15 cellular contexts compared by ENCODE assay signal in genomic region chr3:118818386-118818785, GRCh38.
A peak's percentile ranks its signal among the peaks of the same experiment; 100 is the strongest.
DNase-seq lines count a peak whose midpoint lies in the region; ATAC-seq, FAIRE-seq and TF ChIP-seq lines count a peak whose summit lies in the region.
"Had no signal": no experiment of that assay in that cellular context is flagged by ENCODE, and none has a peak within 500 bp of the region (broad histone marks: within the 10 kb centered on the region; RNA-seq: fewer than 3 reads in every experiment).

No MANE protein-coding gene starts in this region.

- H3K4me3 Mint-ChIP-seq in stimulated activated naive B cell treated with anti-CD40 and anti-IgM and Interleukin-4, amounts not matched to agents 10 μg/mL and 1 μg/mL and 100 μg/mL, for 72 hours = no peak overlapping the region
- H3K4me3 Mint-ChIP-seq: endodermal cell, IgD-negative memory B cell had no signal

- H2BK120ac ChIP-seq in mesenchymal stem cell (ENCODE audit: low read depth, low read length) = no peak overlapping the region

- H3K27ac ChIP-seq in Karpas-422 (ENCODE audit: low read length) = no peak overlapping the region
- H3K27ac ChIP-seq in mesenchymal stem cell (ENCODE audit: low read length, poor library complexity, severe bottlenecking) = no peak overlapping the region
- H3K27ac ChIP-seq: BLaER1 treated with 17β-estradiol and CSF1 and Interleukin-3, amounts not matched to agents 10 nM and 100 nM; SK-N-MC; suprapubic skin; VCaP had no signal

- WGBS in mesenchymal stem cell = 57% methylated on average over 2 of the region's 2 CpGs

- H3K4me1 ChIP-seq in Karpas-422 (ENCODE audit: low read length) = peaks cover 47% of the 10 kb centered on the region
- no peaks in the 10 kb centered on the region for H3K4me1 ChIP-seq in mesenchymal stem cell (ENCODE audit: control insufficient read depth, insufficient read depth, low read depth, low read length)

- no peak overlapping the region for H4K8ac ChIP-seq in mesenchymal stem cell (ENCODE audit: low read length)

- no peak overlapping the region for H2BK5ac ChIP-seq in mesenchymal stem cell (ENCODE audit: low read depth, low read length, poor library complexity, severe bottlenecking)

- ATAC-seq in stimulated activated naive B cell treated with anti-CD40 and anti-IgM and Interleukin-4, amounts not matched to agents 10 μg/mL and 1 μg/mL and 100 μg/mL, for 72 hours (replicated peaks) = no peak

- H3K79me2 ChIP-seq in Karpas-422 (ENCODE audit: low read length) = no peaks in the 10 kb centered on the region

- H3K27ac Mint-ChIP-seq in stimulated activated naive B cell treated with anti-CD40 and anti-IgM and Interleukin-4, amounts not matched to agents 10 μg/mL and 1 μg/mL and 100 μg/mL, for 72 hours = no peak overlapping the region
- H3K27ac Mint-ChIP-seq: endodermal cell had no signal

- peaks cover 0 to 11% of the 10 kb centered on the region in 2 donors for H3K27me3 Mint-ChIP-seq in stimulated activated naive B cell treated with anti-CD40 and anti-IgM and Interleukin-4, amounts not matched to agents 10 μg/mL and 1 μg/mL and 100 μg/mL, for 72 hours

- H3K4me2 ChIP-seq in Karpas-422 (ENCODE audit: low read depth, low read length, poor library complexity, severe bottlenecking) (no peak overlapping the region), mesenchymal stem cell (ENCODE audit: low read length, poor library complexity, severe bottlenecking) (no peak overlapping the region)
- H3K4me2 ChIP-seq: BLaER1 treated with 17β-estradiol and CSF1 and Interleukin-3, amounts not matched to agents 10 nM and 100 nM had no signal

- no peaks in the 10 kb centered on the region for H3K9me3 Mint-ChIP-seq in stimulated activated naive B cell treated with anti-CD40 and anti-IgM and Interleukin-4, amounts not matched to agents 10 μg/mL and 1 μg/mL and 100 μg/mL, for 72 hours
- H3K9me3 Mint-ChIP-seq: endodermal cell, IgD-negative memory B cell had no signal

- peaks cover 0 to 1% of the 10 kb centered on the region in 2 donors for H3K4me1 Mint-ChIP-seq in stimulated activated naive B cell treated with anti-CD40 and anti-IgM and Interleukin-4, amounts not matched to agents 10 μg/mL and 1 μg/mL and 100 μg/mL, for 72 hours
- H3K4me1 Mint-ChIP-seq: IgD-negative memory B cell had no signal

- DNase-seq in AG10803 (ENCODE audit: low read depth) (peak; percentile 79), Karpas-422 (no peak), choroid plexus epithelial cell (ENCODE audit: low read depth) (peak; percentile 27), mesenchymal stem cell (peak; percentile 45), frontal cortex (ENCODE audit: low spot score in 2 of 2) (no peak), C1 segment of cervical spinal cord (lab: John Stamatoyannopoulos, UW) (no peak)
- no peak for DNase-seq in activated CD4-positive, alpha-beta T cell treated with anti-CD3 and anti-CD28 coated beads for 4 hours
- no peak for DNase-seq in stimulated activated naive B cell treated with anti-CD40 and anti-IgM and Interleukin-4, amounts not matched to agents 10 μg/mL and 1 μg/mL and 100 μg/mL, for 72 hours
- DNase-seq: activated naive CD4-positive, alpha-beta T cell had no signal

- H3K9ac ChIP-seq in Karpas-422 (ENCODE audit: low read length) = no peak overlapping the region
- H3K9ac ChIP-seq in mesenchymal stem cell (ENCODE audit: low read length) = peak overlapping the region; percentile 9
- H3K9ac ChIP-seq: BLaER1 treated with 17β-estradiol and CSF1 and Interleukin-3, amounts not matched to agents 10 nM and 100 nM had no signal

- no peaks in the 10 kb centered on the region for H3K27me3 ChIP-seq in Karpas-422 (ENCODE audit: low read length)
- H3K27me3 ChIP-seq in mesenchymal stem cell (ENCODE audit: control insufficient read depth in 1 of 2, insufficient read depth in 1 of 2, low read length in 2 of 2) = no peaks in the 10 kb centered on the region
- H3K27me3 ChIP-seq: suprapubic skin had no signal

- H3K23ac ChIP-seq in mesenchymal stem cell (ENCODE audit: low read length in 2 of 2) = no peak overlapping the region

- H3K36me3 ChIP-seq in Karpas-422 (ENCODE audit: insufficient read depth, low read length) (no peaks in the 10 kb centered on the region), mesenchymal stem cell (ENCODE audit: control insufficient read depth in 1 of 2, insufficient read depth in 2 of 2, low read depth in 1 of 2, low read length in 2 of 2) (no peaks in the 10 kb centered on the region)
- H3K36me3 ChIP-seq: BLaER1 treated with 17β-estradiol and CSF1 and Interleukin-3, amounts not matched to agents 10 nM and 100 nM; suprapubic skin had no signal

- H2AFZ ChIP-seq in Karpas-422 (ENCODE audit: low read length) (peak overlapping the region; percentile 71; the same call in 1 of the 2 replicates), mesenchymal stem cell (ENCODE audit: low read depth, low read length) (no peak overlapping the region)

- no peak overlapping the region for H3K4ac ChIP-seq in mesenchymal stem cell (ENCODE audit: low read depth in 1 of 2, low read length in 2 of 2)

- H3K4me3 ChIP-seq in AG10803 (ENCODE audit: low read length) = no peak overlapping the region
- no peak overlapping the region for H3K4me3 ChIP-seq in Karpas-422 (ENCODE audit: low read length)
- H3K4me3 ChIP-seq in choroid plexus epithelial cell (ENCODE audit: low read depth, low read length) = no peak overlapping the region
- H3K4me3 ChIP-seq in mesenchymal stem cell (ENCODE audit: insufficient read depth in 1 of 2, low read depth in 1 of 2, low read length in 2 of 2) = no peak overlapping the region
- H3K4me3 ChIP-seq: BLaER1 treated with 17β-estradiol and CSF1 and Interleukin-3, amounts not matched to agents 10 nM and 100 nM; SK-N-MC; suprapubic skin had no signal

- H4K20me1 ChIP-seq in Karpas-422 (ENCODE audit: insufficient read depth, low read depth, low read length) = no peaks in the 10 kb centered on the region
- H4K20me1 ChIP-seq: BLaER1 treated with 17β-estradiol and CSF1 and Interleukin-3, amounts not matched to agents 10 nM and 100 nM had no signal

- H2BK15ac ChIP-seq in mesenchymal stem cell (ENCODE audit: low read depth, poor library complexity, severe bottlenecking) = no peak overlapping the region

- no peaks in the 10 kb centered on the region for H3K79me1 ChIP-seq in mesenchymal stem cell (replicated peaks; ENCODE audit: low read length, poor library complexity, severe bottlenecking)

- H3K18ac ChIP-seq in mesenchymal stem cell (ENCODE audit: low read depth in 1 of 2, low read length in 2 of 2) = no peak overlapping the region

- no peaks in the 10 kb centered on the region for H3K9me3 ChIP-seq in Karpas-422 (ENCODE audit: low read length)
- H3K9me3 ChIP-seq in mesenchymal stem cell (ENCODE audit: control insufficient read depth, low read length) = no peaks in the 10 kb centered on the region
- H3K9me3 ChIP-seq: BLaER1 treated with 17β-estradiol and CSF1 and Interleukin-3, amounts not matched to agents 10 nM and 100 nM; suprapubic skin had no signal

- H3K14ac ChIP-seq in mesenchymal stem cell (ENCODE audit: low read length in 2 of 2) = no peak overlapping the region

- H2AK5ac ChIP-seq in mesenchymal stem cell (ENCODE audit: low read length, severe bottlenecking) = no peak overlapping the region

- H2BK12ac ChIP-seq in mesenchymal stem cell (ENCODE audit: low read length in 2 of 2) = no peak overlapping the region

- FAIRE-seq in frontal cortex (lab: Jason Lieb, UNC) = no peak

- H3K36me3 Mint-ChIP-seq in stimulated activated naive B cell treated with anti-CD40 and anti-IgM and Interleukin-4, amounts not matched to agents 10 μg/mL and 1 μg/mL and 100 μg/mL, for 72 hours = no peaks in the 10 kb centered on the region
- H3K36me3 Mint-ChIP-seq: IgD-negative memory B cell had no signal

- no peak for TF ChIP-seq CTCF in AG10803 (conservative IDR thresholded peaks at IDR 0.05; ENCODE audit: low read length)
- no peak for TF ChIP-seq CTCF in choroid plexus epithelial cell (conservative IDR thresholded peaks at IDR 0.05; ENCODE audit: low read depth, low read length)

- H3K9me2 ChIP-seq in Karpas-422 (replicated peaks; ENCODE audit: insufficient read depth, low read length) = no peaks in the 10 kb centered on the region

- no peak overlapping the region for H4K91ac ChIP-seq in mesenchymal stem cell (ENCODE audit: low read length)

Comparison
In these comparisons a context has a peak if more than half of its experiments do, and no peak if none do; other contexts are left out.
1. DNase-seq: peak in AG10803 (single experiment), choroid plexus epithelial cell (single experiment) and mesenchymal stem cell (single experiment); none in Karpas-422 (single experiment), frontal cortex (0 of 2), activated CD4-positive, alpha-beta T cell treated with anti-CD3 and anti-CD28 coated beads for 4 hours (0 of 2), stimulated activated naive B cell treated with anti-CD40 and anti-IgM and Interleukin-4, amounts not matched to agents 10 μg/mL and 1 μg/mL and 100 μg/mL, for 72 hours (single experiment) and C1 segment of cervical spinal cord (0 of 14).